ENCODE assay signal across 19 cellular contexts in genomic region chr18:34583895-34584294, GRCh38.
DNase-seq lines count a peak whose midpoint lies in the region; ATAC-seq and TF ChIP-seq lines count a peak whose summit lies in the region.
"Had no signal": no experiment of that assay in that cellular context is flagged by ENCODE, and none has a peak within 500 bp of the region (broad histone marks: within the 10 kb centered on the region; RNA-seq: fewer than 3 reads in every experiment).

No MANE protein-coding gene starts in this region.

- peaks cover 29% of the 10 kb centered on the region for H3K36me3 Mint-ChIP-seq in GM23338 (ENCODE audit: low read depth)
- peaks cover 26% of the 10 kb centered on the region for H3K36me3 Mint-ChIP-seq in endodermal cell (ENCODE audit: low read depth)
- H3K36me3 Mint-ChIP-seq: CD4-positive, CD25-positive, alpha-beta regulatory T cell; CD8-positive, alpha-beta T cell had no signal

- H3K79me1 ChIP-seq in mesendoderm (ENCODE audit: low read length): peaks cover 3% of the 10 kb centered on the region

- H3K9me3 Mint-ChIP-seq in GM23338: peaks cover 19% of the 10 kb centered on the region
- peaks cover 23% of the 10 kb centered on the region for H3K9me3 Mint-ChIP-seq in endodermal cell

- 98 to 100% methylated on average over 3 to 4 of the region's 4 CpGs for WGBS in endodermal cell (ENCODE audit: insufficient coverage in 1 of 2, insufficient read length in 1 of 2), 2 experiments
- no CpG with 5 or more reads among the region's 4 CpGs for WGBS in mesendoderm (ENCODE audit: extremely low coverage, insufficient coverage, low lambda C conversion rate)

- peaks cover 34% of the 10 kb centered on the region for H3K9me3 ChIP-seq in endodermal cell (ENCODE audit: control insufficient read depth, low read length)
- H3K9me3 ChIP-seq: BLaER1, Caco-2 had no signal

- H4K8ac ChIP-seq in mesendoderm (ENCODE audit: low read depth, low read length): no peak overlapping the region

- H3K79me2 ChIP-seq in GM23338 (replicated peaks; ENCODE audit: insufficient read depth) (no peaks in the 10 kb centered on the region), KMS-11 (ENCODE audit: insufficient read depth, low read depth) (peaks cover 11% of the 10 kb centered on the region; the same call in 1 of the 2 replicates), mesendoderm (ENCODE audit: control insufficient read depth, insufficient read depth, low read length) (no peaks in the 10 kb centered on the region)

- no peaks in the 10 kb centered on the region for H4K20me1 ChIP-seq in GM23338 (replicated peaks; ENCODE audit: insufficient read depth)
- no peaks in the 10 kb centered on the region for H4K20me1 ChIP-seq in KMS-11 (ENCODE audit: insufficient read depth)
- H4K20me1 ChIP-seq: BLaER1 had no signal

- H3K27me3 Mint-ChIP-seq in GM23338 (ENCODE audit: insufficient read depth, low read depth, poor library complexity): no peaks in the 10 kb centered on the region
- H3K27me3 Mint-ChIP-seq in endodermal cell (ENCODE audit: insufficient read depth): no peaks in the 10 kb centered on the region
- H3K27me3 Mint-ChIP-seq: B cell; CD4-positive, CD25-positive, alpha-beta regulatory T cell had no signal

- no peak overlapping the region for H2AK5ac ChIP-seq in mesendoderm (ENCODE audit: low read length)

- no peak overlapping the region for H3K27ac Mint-ChIP-seq in GM23338
- H3K27ac Mint-ChIP-seq in endodermal cell: no peak overlapping the region
- H3K27ac Mint-ChIP-seq: B cell; CD4-positive, CD25-positive, alpha-beta regulatory T cell; CD8-positive, alpha-beta T cell had no signal

- H3K4ac ChIP-seq in mesendoderm (ENCODE audit: low read depth, low read length): no peak overlapping the region

- H3K9me2 ChIP-seq in GM23338 (ENCODE audit: insufficient read depth): no peaks in the 10 kb centered on the region

- no peak overlapping the region for H3K23ac ChIP-seq in mesendoderm (ENCODE audit: low read length)

- no peak overlapping the region for H3K4me3 ChIP-seq in GM23338
- H3K4me3 ChIP-seq in KMS-11 (IDR thresholded peaks at IDR 0.05; ENCODE audit: insufficient read depth, low read depth, low read length): no peak overlapping the region
- H3K4me3 ChIP-seq in endodermal cell (ENCODE audit: low read length): no peak overlapping the region
- H3K4me3 ChIP-seq in mesendoderm (ENCODE audit: low read length): no peak overlapping the region
- H3K4me3 ChIP-seq: BLaER1, GM23248 had no signal

- H3F3A ChIP-seq in GM23338 (replicated peaks; ENCODE audit: low read depth): no peaks in the 10 kb centered on the region

- H4K5ac ChIP-seq in mesendoderm (ENCODE audit: low read length): no peak overlapping the region

- H3K9ac ChIP-seq in KMS-11: no peak overlapping the region
- no peak overlapping the region for H3K9ac ChIP-seq in endodermal cell (ENCODE audit: extremely low read depth, low read length, poor library complexity, severe bottlenecking)
- H3K9ac ChIP-seq in mesendoderm (ENCODE audit: low read length): no peak overlapping the region
- H3K9ac ChIP-seq: BLaER1, GM23248 had no signal

- peak overlapping the region; percentile 39 for H3K18ac ChIP-seq in mesendoderm (ENCODE audit: low read length)

- no peak overlapping the region for H2AFZ ChIP-seq in GM23338
- H2AFZ ChIP-seq in KMS-11 (ENCODE audit: low read depth): no peak overlapping the region
- H2AFZ ChIP-seq: GM23248 had no signal

- peaks cover 5% of the 10 kb centered on the region for H3K4me1 Mint-ChIP-seq in GM23338
- no peaks in the 10 kb centered on the region for H3K4me1 Mint-ChIP-seq in endodermal cell
- H3K4me1 Mint-ChIP-seq: B cell; CD4-positive, CD25-positive, alpha-beta regulatory T cell had no signal

- H3K56ac ChIP-seq in mesendoderm (ENCODE audit: low read length): no peak overlapping the region

- no peak overlapping the region for H2BK15ac ChIP-seq in mesendoderm (replicated peaks; ENCODE audit: low read depth)

- peak; percentile 40 to 44 for TF ChIP-seq CTCF in GM23338 (conservative IDR thresholded peaks at IDR 0.05; ENCODE audit: low read depth in 2 of 2)
- TF ChIP-seq CTCF in KMS-11 (conservative IDR thresholded peaks at IDR 0.05; ENCODE audit: low read depth, low read length): no peak
- TF ChIP-seq CTCF in endodermal cell (conservative IDR thresholded peaks at IDR 0.05): peak; percentile 44

- DNase-seq in GM23338 (ENCODE audit: low spot score) (peak; percentile 62), endodermal cell (no peak), mesendoderm (peak; percentile 36), NCI-H1436 (lab: John Stamatoyannopoulos, UW) (no peak), activated gamma-delta T cell treated with Interleukin-2 at 50 U/mL for 16 hours (no peak), NCI-H128 (lab: John Stamatoyannopoulos, UW; ENCODE audit: unreplicated experiment) (no peak)
- DNase-seq: Caco-2; CD4-positive, CD25-positive, alpha-beta regulatory T cell; CD8-positive, alpha-beta T cell; DMS153; DND-41; GM23248 had no signal

- no peak overlapping the region for H2BK120ac ChIP-seq in mesendoderm (ENCODE audit: low read depth, low read length)

- ATAC-seq in GM23338 (peak; percentile 78), GM21526 (IDR thresholded peaks at IDR 0.05; ENCODE audit: low FRiP score, unreplicated experiment) (no peak)
- ATAC-seq: CD8-positive, alpha-beta T cell; HCT116 had no signal

- peaks cover 10% of the 10 kb centered on the region for H3K4me1 ChIP-seq in GM23338 (ENCODE audit: insufficient read depth)
- peaks cover 43% of the 10 kb centered on the region for H3K4me1 ChIP-seq in KMS-11 (ENCODE audit: low read depth, poor library complexity, severe bottlenecking)
- no peaks in the 10 kb centered on the region for H3K4me1 ChIP-seq in endodermal cell (ENCODE audit: control insufficient read depth, insufficient read depth, low read length)
- no peaks in the 10 kb centered on the region for H3K4me1 ChIP-seq in mesendoderm (ENCODE audit: control insufficient read depth, low read depth, low read length)
- H3K4me1 ChIP-seq: BLaER1, Caco-2 had no signal

- 0 out of 2 replicates have a peak overlapping the region, but pooled peaks have one; percentile 12 for H3K4me2 ChIP-seq in GM23338
- H3K4me2 ChIP-seq in KMS-11: peak overlapping the region; percentile 58; the same call in 1 of the 2 replicates
- H3K4me2 ChIP-seq in mesendoderm (ENCODE audit: low read length): no peak overlapping the region
- H3K4me2 ChIP-seq: BLaER1 had no signal

- peak overlapping the region; percentile 33; the same call in 1 of the 2 replicates for H3K27ac ChIP-seq in GM23338 (ENCODE audit: low read depth)
- H3K27ac ChIP-seq in KMS-11: peak overlapping the region; percentile 40; the same call in 1 of the 2 replicates
- H3K27ac ChIP-seq in endodermal cell (ENCODE audit: low read depth, low read length): no peak overlapping the region
- H3K27ac ChIP-seq in mesendoderm (ENCODE audit: low read depth, low read length): no peak overlapping the region
- H3K27ac ChIP-seq: 22Rv1, BLaER1, C4-2B, GM23248 had no signal

- H2BK5ac ChIP-seq in mesendoderm (ENCODE audit: low read length): no peak overlapping the region

- H3K27me3 ChIP-seq in GM23338 (ENCODE audit: insufficient read depth) (no peaks in the 10 kb centered on the region), KMS-11 (ENCODE audit: insufficient read depth, low read depth) (no peaks in the 10 kb centered on the region), endodermal cell (ENCODE audit: control insufficient read depth, insufficient read depth, low read length, poor library complexity, severe bottlenecking) (no peaks in the 10 kb centered on the region), mesendoderm (ENCODE audit: insufficient read depth, low read length, poor library complexity) (no peaks in the 10 kb centered on the region)
- H3K27me3 ChIP-seq: BLaER1 had no signal

- H3K36me3 ChIP-seq in GM23338 (ENCODE audit: insufficient read depth) (no peaks in the 10 kb centered on the region), KMS-11 (ENCODE audit: insufficient read depth) (no peaks in the 10 kb centered on the region; the same call in 1 of the 2 replicates), endodermal cell (ENCODE audit: control insufficient read depth, insufficient read depth, low read length) (peaks cover 6% of the 10 kb centered on the region), mesendoderm (ENCODE audit: control insufficient read depth, insufficient read depth, low read length) (no peaks in the 10 kb centered on the region)
- H3K36me3 ChIP-seq: BLaER1 had no signal

- H3K4me3 Mint-ChIP-seq in GM23338 (no peak overlapping the region), endodermal cell (no peak overlapping the region)
- H3K4me3 Mint-ChIP-seq: B cell; CD4-positive, CD25-positive, alpha-beta regulatory T cell; CD8-positive, alpha-beta T cell had no signal

TF ChIP-seq in GM23338, 12 proteins besides CTCF, POLR2A, EP300 and RAD21:
- TF ChIP-seq CREB1 (CRISPR knock-in tag; IDR thresholded peaks at IDR 0.05; ENCODE audit: low read depth): no peak
- no peak for TF ChIP-seq EZH2phosphoT487 (IDR thresholded peaks at IDR 0.05; ENCODE audit: unreplicated experiment)
- TF ChIP-seq NANOG (IDR thresholded peaks at IDR 0.05; ENCODE audit: borderline replicate concordance): no peak
- no peak for TF ChIP-seq STAT1 (IDR thresholded peaks at IDR 0.05; ENCODE audit: unreplicated experiment)
- no peak for TF ChIP-seq REST (IDR thresholded peaks at IDR 0.05; ENCODE audit: unreplicated experiment)
- TF ChIP-seq EZH2 (IDR thresholded peaks at IDR 0.05; ENCODE audit: low read depth, unreplicated experiment): no peak
- TF ChIP-seq POLR2AphosphoS5 (IDR thresholded peaks at IDR 0.05; ENCODE audit: low read depth): no peak

Comparison
In these comparisons a context has a peak if more than half of its experiments do, and no peak if none do; other contexts are left out.
1. DNase-seq: peak in GM23338 (single experiment) and mesendoderm (single experiment); none in endodermal cell (single experiment), NCI-H1436 (single experiment), activated gamma-delta T cell treated with Interleukin-2 at 50 U/mL for 16 hours (single experiment) and NCI-H128 (single experiment).
2. H3K27ac ChIP-seq: peak in GM23338 (single experiment) and KMS-11 (single experiment); none in endodermal cell (single experiment) and mesendoderm (single experiment).